22 cellular contexts compared by ENCODE assay signal in the genomic region with DNA sequence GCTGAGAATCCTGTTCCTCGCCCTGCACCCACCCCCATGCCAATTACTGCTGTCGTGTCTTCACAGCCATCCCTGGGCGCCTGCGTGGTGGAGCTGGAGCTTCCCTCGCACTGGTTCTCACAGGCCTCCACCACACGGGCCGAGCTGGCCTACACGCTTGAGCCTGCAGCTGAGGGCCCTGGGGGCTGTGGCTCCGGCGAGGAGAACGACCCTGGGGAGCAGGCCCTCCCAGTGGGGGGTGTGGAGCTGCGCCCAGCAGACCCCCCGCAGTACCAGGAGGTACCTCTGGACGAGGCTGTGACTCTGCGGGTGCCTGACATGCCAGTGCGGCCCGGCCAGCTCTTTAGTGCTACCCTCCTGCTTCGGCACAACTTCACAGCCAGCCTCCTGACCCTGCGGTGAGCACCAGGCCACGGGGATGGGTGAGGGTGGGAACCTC. TPM values are rescaled to one million over a fixed set of nuclear protein-coding genes. Genes with fewer than 3 reads are reported as not detected.
DNase-seq lines count a peak whose midpoint lies in the region; ATAC-seq, FAIRE-seq and TF ChIP-seq lines count a peak whose summit lies in the region.
"Had no signal": no experiment of that assay in that cellular context is flagged by ENCODE, and none has a peak within 500 bp of the region (broad histone marks: within the 10 kb centered on the region; RNA-seq: fewer than 3 reads in every experiment).

No MANE protein-coding gene starts in this region.

- H3K9me3 ChIP-seq in HepG2 (ENCODE audit: low read length), result no peaks in the 10 kb centered on the region
- no peaks in the 10 kb centered on the region for H3K9me3 ChIP-seq in right lobe of liver
- no peaks in the 10 kb centered on the region for H3K9me3 ChIP-seq in lower lobe of right lung

- H3K27ac Mint-ChIP-seq in chondrocyte (ENCODE audit: unreplicated experiment), result no peak overlapping the region
- peak overlapping the region; percentile 76 for H3K27ac Mint-ChIP-seq in stimulated activated memory B cell treated with anti-CD40 and anti-IgM and Interleukin-4, amounts not matched to agents 10 μg/mL and 1 μg/mL and 100 μg/mL, for 72 hours

- in situ Hi-C loops in HepG2 (cut with HindIII; ENCODE audit: extremely low pct_ligation_motif_present, low pct_unique_long_range_greater_than_20kb), result no loop called here

- H3K36me3 ChIP-seq in HepG2 (replicated peaks in 1 of 2; ENCODE audit: control insufficient read depth in 1 of 2, insufficient read depth in 2 of 2, low read length in 2 of 2) (peaks cover 3 to 4% of the 10 kb centered on the region in 2 experiments; a peak in 3 of 5 replicates), right lobe of liver (no peaks in the 10 kb centered on the region), lower lobe of right lung (no peaks in the 10 kb centered on the region)

- TF ChIP-seq RAD21 in HepG2 (CRISPR knock-in tag; IDR thresholded peaks at IDR 0.05), result no peak

- no TSS peak for BruUV-seq in HepG2 (replicated peaks; lab: Mats Ljungman, UMichigan)

- H3K4me3 Mint-ChIP-seq in chondrocyte (ENCODE audit: unreplicated experiment), result no peak overlapping the region
- H3K4me3 Mint-ChIP-seq in stimulated activated memory B cell treated with anti-CD40 and anti-IgM and Interleukin-4, amounts not matched to agents 10 μg/mL and 1 μg/mL and 100 μg/mL, for 72 hours, result no peak overlapping the region
- H3K4me3 Mint-ChIP-seq: CD4-positive, alpha-beta memory T cell had no signal

- H3K27ac ChIP-seq in HepG2 (ENCODE audit: extremely low read length, insufficient read depth, low read length) (no peak overlapping the region), right lobe of liver (no peak overlapping the region), lower lobe of right lung (no peak overlapping the region)

- H3K27me3 ChIP-seq in HepG2 (ENCODE audit: control insufficient read depth in 1 of 2, insufficient read depth in 2 of 2, low read length in 2 of 2) (no peaks in the 10 kb centered on the region), right lobe of liver (no peaks in the 10 kb centered on the region), lower lobe of right lung (ENCODE audit: low read depth) (peaks cover 19% of the 10 kb centered on the region)

- 97% methylated on average over 7 of the region's 20 CpGs for WGBS in HepG2 (ENCODE audit: low lambda C conversion rate)
- no CpG with 5 or more reads among the region's 20 CpGs for WGBS in right lobe of liver (ENCODE audit: insufficient coverage, low coverage, low lambda C conversion rate, missing lambda C conversion rate)

- no peak overlapping the region for H2AFZ ChIP-seq in HepG2 (ENCODE audit: low read length)

- no peak for TF ChIP-seq POLR2A in HepG2 (IDR thresholded peaks at IDR 0.05; ENCODE audit: insufficient read depth in 1 of 2, low read depth in 2 of 2, low read length in 2 of 2)
- no peak for TF ChIP-seq POLR2A in right lobe of liver (IDR thresholded peaks at IDR 0.05)

- TF ChIP-seq CTCF in HepG2 (CRISPR knock-in tag; IDR thresholded peaks at IDR 0.05), result no peak
- no peak for TF ChIP-seq CTCF in right lobe of liver (IDR thresholded peaks at IDR 0.05)
- TF ChIP-seq CTCF in chondrocyte (IDR thresholded peaks at IDR 0.05), result no peak
- no peak for TF ChIP-seq CTCF in lower lobe of right lung (IDR thresholded peaks at IDR 0.05)

- POLR2A ChIA-PET in HepG2 (lab: Yijun Ruan, JAX), result no interaction called here

- DNase-seq in HepG2 (ENCODE audit: low spot score) (no peak), right lobe of liver (no peak), chondrocyte (ENCODE audit: low spot score) (peak; percentile 87), lower lobe of right lung (no peak)
- DNase-seq in stimulated activated CD4-positive, alpha-beta T cell treated with anti-CD3 and anti-CD28 coated beads, Interleukin-15, amount 100 ng/mL, for 24 hours, result no peak
- DNase-seq: C1 segment of cervical spinal cord; Calu3; CD4-positive, alpha-beta memory T cell; COR-L47; DMS53; DMS79 treated with DMSO at 0.1 percent for 48 hours; GF-D8; GOT3; HCEC 1CT had no signal

- no peaks in the 10 kb centered on the region for H4K20me1 ChIP-seq in HepG2 (ENCODE audit: insufficient read depth, low read length)

- CTCF ChIA-PET in HepG2 (lab: Yijun Ruan, JAX; ENCODE audit: low intra/inter-chr PET ratio, low total read pairs), result no interaction called here

- peaks cover 6% of the 10 kb centered on the region for H3K36me3 Mint-ChIP-seq in chondrocyte (ENCODE audit: low read depth)
- H3K36me3 Mint-ChIP-seq in stimulated activated memory B cell treated with anti-CD40 and anti-IgM and Interleukin-4, amounts not matched to agents 10 μg/mL and 1 μg/mL and 100 μg/mL, for 72 hours, result peaks cover under 1% of the 10 kb centered on the region
- H3K36me3 Mint-ChIP-seq: CD4-positive, alpha-beta memory T cell had no signal

- peaks cover 12% of the 10 kb centered on the region for H3K4me1 Mint-ChIP-seq in chondrocyte (ENCODE audit: low read depth)
- H3K4me1 Mint-ChIP-seq in stimulated activated memory B cell treated with anti-CD40 and anti-IgM and Interleukin-4, amounts not matched to agents 10 μg/mL and 1 μg/mL and 100 μg/mL, for 72 hours, result peaks cover 79% of the 10 kb centered on the region

- peaks cover 28% of the 10 kb centered on the region for H3K4me1 ChIP-seq in HepG2 (ENCODE audit: insufficient read depth, low read length)
- H3K4me1 ChIP-seq in right lobe of liver, result peaks cover 0 to 11% (median 0%) of the 10 kb centered on the region in 4 donors
- peaks cover 17% of the 10 kb centered on the region for H3K4me1 ChIP-seq in lower lobe of right lung

- no peak for FAIRE-seq in HepG2 (lab: Jason Lieb, UNC)
- FAIRE-seq: GM12891, GM18507, H54 had no signal

- H3K4me3 ChIP-seq in HepG2 (replicated peaks in 1 of 3; ENCODE audit: insufficient read depth in 1 of 3, low read depth in 2 of 3, low read length in 3 of 3), result no peak overlapping the region
- H3K4me3 ChIP-seq in right lobe of liver, result no peak overlapping the region
- no peak overlapping the region for H3K4me3 ChIP-seq in lower lobe of right lung

- TF ChIP-seq EP300 in HepG2 (IDR thresholded peaks at IDR 0.05; ENCODE audit: low read depth in 2 of 2, low read length in 2 of 2) (no peak), HepG2 (CRISPR knock-in tag; IDR thresholded peaks at IDR 0.05; ENCODE audit: borderline replicate concordance) (no peak)

- no peak for ATAC-seq in HepG2
- no peak for ATAC-seq in right lobe of liver
- no peak for ATAC-seq in stimulated activated memory B cell treated with anti-CD40 and anti-IgM and Interleukin-4, amounts not matched to agents 10 μg/mL and 1 μg/mL and 100 μg/mL, for 72 hours
- no peak for ATAC-seq in lower lobe of right lung

- H3K9ac ChIP-seq in HepG2 (ENCODE audit: insufficient read depth, low read depth, low read length), result no peak overlapping the region

- H3K27me3 Mint-ChIP-seq in chondrocyte (ENCODE audit: low read depth), result no peaks in the 10 kb centered on the region
- no peaks in the 10 kb centered on the region for H3K27me3 Mint-ChIP-seq in stimulated activated memory B cell treated with anti-CD40 and anti-IgM and Interleukin-4, amounts not matched to agents 10 μg/mL and 1 μg/mL and 100 μg/mL, for 72 hours

- intact Hi-C loops in HepG2 (cut with micrococcal nuclease; ENCODE audit: unreplicated experiment) (no loop called here), right lobe of liver (cut with DNase I) (no loop called here), lower lobe of right lung (cut with DNase I) (no loop called here)

- H3K79me2 ChIP-seq in HepG2 (ENCODE audit: insufficient read depth, low read length), result no peaks in the 10 kb centered on the region

- no peak overlapping the region for H3K4me2 ChIP-seq in HepG2 (ENCODE audit: low read depth, low read length)

- H3K9me3 Mint-ChIP-seq in chondrocyte (ENCODE audit: low read depth), result no peaks in the 10 kb centered on the region
- no peaks in the 10 kb centered on the region for H3K9me3 Mint-ChIP-seq in stimulated activated memory B cell treated with anti-CD40 and anti-IgM and Interleukin-4, amounts not matched to agents 10 μg/mL and 1 μg/mL and 100 μg/mL, for 72 hours
- H3K9me3 Mint-ChIP-seq: CD4-positive, alpha-beta memory T cell had no signal

RNA-seq across cellular contexts. Expression of gene TMEM132A, which starts 4.3 kb away (rescaled TPM):
- total RNA-seq in HepG2 (2016; rRNA removed; fragmentation: Illumina TruSeq; extraction: Trizol), result 8.4 and 32.9 TPM in 2 replicates
- total RNA-seq in HepG2 (2016; cell fraction: cytosol; rRNA removed; fragmentation: Illumina TruSeq; extraction: Trizol; ENCODE audit: low read depth), result 5.1 and 6.9 TPM in 2 replicates
- total RNA-seq in HepG2 (2016; cell fraction: insoluble cytoplasmic fraction; rRNA removed; fragmentation: Illumina TruSeq; extraction: Trizol), result 6.9 and 31.8 TPM in 2 replicates
- total RNA-seq in HepG2 (2016; cell fraction: membrane; rRNA removed; fragmentation: Illumina TruSeq; extraction: Trizol), result 11.9 and 13.4 TPM in 2 replicates
- 34.0 and 34.7 TPM in 2 replicates for total RNA-seq in HepG2 (2016; cell fraction: nucleus; rRNA removed; fragmentation: Illumina TruSeq; extraction: Trizol)
- 11.1 and 22.7 TPM in 2 replicates for polyA plus RNA-seq in HepG2 (2011; rRNA removed)
- polyA plus RNA-seq in HepG2 (2011; cell fraction: cytosol; rRNA removed), result 16.2 and 18.8 TPM in 2 replicates
- polyA plus RNA-seq in HepG2 (2011; cell fraction: nucleus; rRNA removed), result 103 and 122 TPM in 2 replicates
- 19.3 and 25.4 TPM in 2 replicates for polyA plus RNA-seq in HepG2 (2012)
- 3.3 and 4.8 TPM in 2 replicates for polyA plus RNA-seq in HepG2 (2016; cell fraction: cytosol; fragmentation: Illumina TruSeq; extraction: Trizol; ENCODE audit: low read depth)
- polyA plus RNA-seq in HepG2 (2016; cell fraction: insoluble cytoplasmic fraction; fragmentation: Illumina TruSeq; extraction: Trizol; ENCODE audit: low read depth), result 7.6 and 10.7 TPM in 2 replicates
- polyA plus RNA-seq in HepG2 (2016; cell fraction: membrane; fragmentation: Illumina TruSeq; extraction: Trizol; ENCODE audit: low read depth), result 8.3 and 10.4 TPM in 2 replicates
- 64.1 and 72.1 TPM in 2 replicates for polyA plus RNA-seq in HepG2 (2016; cell fraction: nucleus; fragmentation: Illumina TruSeq; extraction: Trizol; ENCODE audit: insufficient read depth, low read depth)
- 19.8 and 31.0 TPM in 2 replicates for polyA minus RNA-seq in HepG2 (2011; rRNA and poly(A)+ RNA removed; ENCODE audit: low replicate concordance)
- polyA minus RNA-seq in HepG2 (2011; cell fraction: cytosol; rRNA and poly(A)+ RNA removed), result 15.7 and 16.8 TPM in 2 replicates
- polyA minus RNA-seq in HepG2 (2011; cell fraction: nucleus; rRNA and poly(A)+ RNA removed), result 19.7 and 26.0 TPM in 2 replicates
- total RNA-seq in right lobe of liver, result 1 to 10 TPM in 4 of 6 experiments, under 1 TPM in 2; 0.76 to 4.2 (median 1.7) TPM
- total RNA-seq in chondrocyte, result 41.3 to 72.0 TPM (median 69.8 TPM) in 3 replicates
- 13.9 TPM for total RNA-seq in lower lobe of right lung
- polyA plus RNA-seq: CD4-positive, alpha-beta memory T cell had no signal

RNA-seq across cellular contexts. Expression of gene TMEM109, which starts 14.6 kb away (rescaled TPM):
- total RNA-seq in HepG2 (2016; rRNA removed; fragmentation: Illumina TruSeq; extraction: Trizol) (10.7 and 18.0 TPM in 2 replicates), right lobe of liver (10 to 100 TPM; 29.0 to 40.9 (median 34.1) TPM), chondrocyte (97.0 to 124 TPM (median 104 TPM) in 3 replicates), lower lobe of right lung (142 TPM)
- total RNA-seq in HepG2 (2016; cell fraction: cytosol; rRNA removed; fragmentation: Illumina TruSeq; extraction: Trizol; ENCODE audit: low read depth), result 4.0 TPM in 2 replicates
- 10.2 and 18.3 TPM in 2 replicates for total RNA-seq in HepG2 (2016; cell fraction: insoluble cytoplasmic fraction; rRNA removed; fragmentation: Illumina TruSeq; extraction: Trizol)
- total RNA-seq in HepG2 (2016; cell fraction: membrane; rRNA removed; fragmentation: Illumina TruSeq; extraction: Trizol), result 8.4 and 9.5 TPM in 2 replicates
- total RNA-seq in HepG2 (2016; cell fraction: nucleus; rRNA removed; fragmentation: Illumina TruSeq; extraction: Trizol), result 14.1 and 14.6 TPM in 2 replicates
- 7.7 and 12.2 TPM in 2 replicates for polyA plus RNA-seq in HepG2 (2011; rRNA removed)
- 9.5 and 10.2 TPM in 2 replicates for polyA plus RNA-seq in HepG2 (2011; cell fraction: cytosol; rRNA removed)
- 5.5 and 8.4 TPM in 2 replicates for polyA plus RNA-seq in HepG2 (2011; cell fraction: nucleus; rRNA removed)
- 12.8 and 19.4 TPM in 2 replicates for polyA plus RNA-seq in HepG2 (2012)
- 3.7 TPM in 2 replicates for polyA plus RNA-seq in HepG2 (2016; cell fraction: cytosol; fragmentation: Illumina TruSeq; extraction: Trizol; ENCODE audit: low read depth)
- polyA plus RNA-seq in HepG2 (2016; cell fraction: insoluble cytoplasmic fraction; fragmentation: Illumina TruSeq; extraction: Trizol; ENCODE audit: low read depth), result 12.7 and 13.2 TPM in 2 replicates
- 8.3 and 10.0 TPM in 2 replicates for polyA plus RNA-seq in HepG2 (2016; cell fraction: membrane; fragmentation: Illumina TruSeq; extraction: Trizol; ENCODE audit: low read depth)
- 29.4 and 33.0 TPM in 2 replicates for polyA plus RNA-seq in HepG2 (2016; cell fraction: nucleus; fragmentation: Illumina TruSeq; extraction: Trizol; ENCODE audit: insufficient read depth, low read depth)
- polyA minus RNA-seq in HepG2 (2011; rRNA and poly(A)+ RNA removed; ENCODE audit: low replicate concordance), result 9.0 and 55.3 TPM in 2 replicates
- 5.5 and 9.1 TPM in 2 replicates for polyA minus RNA-seq in HepG2 (2011; cell fraction: cytosol; rRNA and poly(A)+ RNA removed)
- 2.2 and 4.5 TPM in 2 replicates for polyA minus RNA-seq in HepG2 (2011; cell fraction: nucleus; rRNA and poly(A)+ RNA removed)

RNA-seq across cellular contexts. Expression of gene PRPF19, which starts 22.2 kb away (rescaled TPM):
- total RNA-seq in HepG2 (2016; rRNA removed; fragmentation: Illumina TruSeq; extraction: Trizol), result 91.1 and 115 TPM in 2 replicates
- total RNA-seq in HepG2 (2016; cell fraction: cytosol; rRNA removed; fragmentation: Illumina TruSeq; extraction: Trizol; ENCODE audit: low read depth), result 16.1 and 16.4 TPM in 2 replicates
- total RNA-seq in HepG2 (2016; cell fraction: insoluble cytoplasmic fraction; rRNA removed; fragmentation: Illumina TruSeq; extraction: Trizol), result 93.5 and 104 TPM in 2 replicates
- 37.9 and 40.5 TPM in 2 replicates for total RNA-seq in HepG2 (2016; cell fraction: membrane; rRNA removed; fragmentation: Illumina TruSeq; extraction: Trizol)
- total RNA-seq in HepG2 (2016; cell fraction: nucleus; rRNA removed; fragmentation: Illumina TruSeq; extraction: Trizol), result 52.4 and 56.0 TPM in 2 replicates
- 25.0 and 27.4 TPM in 2 replicates for polyA plus RNA-seq in HepG2 (2011; rRNA removed)
- polyA plus RNA-seq in HepG2 (2011; cell fraction: cytosol; rRNA removed), result 19.8 and 29.8 TPM in 2 replicates
- polyA plus RNA-seq in HepG2 (2011; cell fraction: nucleus; rRNA removed), result 32.6 and 32.8 TPM in 2 replicates
- polyA plus RNA-seq in HepG2 (2012), result 56.0 and 62.2 TPM in 2 replicates
- 14.7 and 16.9 TPM in 2 replicates for polyA plus RNA-seq in HepG2 (2016; cell fraction: cytosol; fragmentation: Illumina TruSeq; extraction: Trizol; ENCODE audit: low read depth)
- 125 and 138 TPM in 2 replicates for polyA plus RNA-seq in HepG2 (2016; cell fraction: insoluble cytoplasmic fraction; fragmentation: Illumina TruSeq; extraction: Trizol; ENCODE audit: low read depth)
- polyA plus RNA-seq in HepG2 (2016; cell fraction: membrane; fragmentation: Illumina TruSeq; extraction: Trizol; ENCODE audit: low read depth), result 33.6 and 36.5 TPM in 2 replicates
- polyA plus RNA-seq in HepG2 (2016; cell fraction: nucleus; fragmentation: Illumina TruSeq; extraction: Trizol; ENCODE audit: insufficient read depth, low read depth), result 76.8 and 76.9 TPM in 2 replicates
- polyA minus RNA-seq in HepG2 (2011; rRNA and poly(A)+ RNA removed; ENCODE audit: low replicate concordance), result 52.3 and 71.1 TPM in 2 replicates
- polyA minus RNA-seq in HepG2 (2011; cell fraction: cytosol; rRNA and poly(A)+ RNA removed), result 22.3 and 28.6 TPM in 2 replicates
- polyA minus RNA-seq in HepG2 (2011; cell fraction: nucleus; rRNA and poly(A)+ RNA removed), result 33.5 and 39.2 TPM in 2 replicates
- total RNA-seq in right lobe of liver, result 10 to 100 TPM; 45.5 to 82.6 (median 48.3) TPM
- total RNA-seq in chondrocyte, result 48.4 to 51.3 TPM (median 48.6 TPM) in 3 replicates
- 58.1 TPM for total RNA-seq in lower lobe of right lung

RNA-seq across cellular contexts. Expression of gene SLC15A3, which starts 23.4 kb away (rescaled TPM):
- 0.58 and 0.77 TPM in 2 replicates for total RNA-seq in HepG2 (2016; rRNA removed; fragmentation: Illumina TruSeq; extraction: Trizol)
- 0.09 TPM in 1 of 2 replicates, not detected in the other for total RNA-seq in HepG2 (2016; cell fraction: cytosol; rRNA removed; fragmentation: Illumina TruSeq; extraction: Trizol; ENCODE audit: low read depth)
- total RNA-seq in HepG2 (2016; cell fraction: insoluble cytoplasmic fraction; rRNA removed; fragmentation: Illumina TruSeq; extraction: Trizol), result 0.49 and 1.1 TPM in 2 replicates
- total RNA-seq in HepG2 (2016; cell fraction: membrane; rRNA removed; fragmentation: Illumina TruSeq; extraction: Trizol), result 0.49 and 1.1 TPM in 2 replicates
- total RNA-seq in HepG2 (2016; cell fraction: nucleus; rRNA removed; fragmentation: Illumina TruSeq; extraction: Trizol), result 1.8 and 2.8 TPM in 2 replicates
- polyA plus RNA-seq in HepG2 (2011; rRNA removed), result 0.45 and 1.1 TPM in 2 replicates
- 0.23 and 0.60 TPM in 2 replicates for polyA plus RNA-seq in HepG2 (2011; cell fraction: cytosol; rRNA removed)
- 0.97 and 1.0 TPM in 2 replicates for polyA plus RNA-seq in HepG2 (2011; cell fraction: nucleus; rRNA removed)
- polyA plus RNA-seq in HepG2 (2012), result 0.27 TPM in 1 of 2 replicates, not detected in the other
- polyA plus RNA-seq in HepG2 (2016; cell fraction: cytosol; fragmentation: Illumina TruSeq; extraction: Trizol; ENCODE audit: low read depth), result 0.18 and 0.51 TPM in 2 replicates
- polyA plus RNA-seq in HepG2 (2016; cell fraction: insoluble cytoplasmic fraction; fragmentation: Illumina TruSeq; extraction: Trizol; ENCODE audit: low read depth), result 0.53 and 0.84 TPM in 2 replicates
- polyA plus RNA-seq in HepG2 (2016; cell fraction: membrane; fragmentation: Illumina TruSeq; extraction: Trizol; ENCODE audit: low read depth), result 0.44 and 0.58 TPM in 2 replicates
- 1.3 TPM in 1 of 2 replicates, not detected in the other for polyA plus RNA-seq in HepG2 (2016; cell fraction: nucleus; fragmentation: Illumina TruSeq; extraction: Trizol; ENCODE audit: insufficient read depth, low read depth)
- polyA minus RNA-seq in HepG2 (2011; rRNA and poly(A)+ RNA removed; ENCODE audit: low replicate concordance), result 1.4 and 4.0 TPM in 2 replicates
- polyA minus RNA-seq in HepG2 (2011; cell fraction: cytosol; rRNA and poly(A)+ RNA removed), result 0.97 and 1.5 TPM in 2 replicates
- 1.5 and 1.6 TPM in 2 replicates for polyA minus RNA-seq in HepG2 (2011; cell fraction: nucleus; rRNA and poly(A)+ RNA removed)
- total RNA-seq in right lobe of liver, result 10 to 100 TPM in 3 of 6 experiments, 1 to 10 TPM in 3; 7.2 to 22.2 (median 9.2) TPM
- 0.54 to 1.6 TPM (median 0.62 TPM) in 3 replicates for total RNA-seq in chondrocyte
- total RNA-seq in lower lobe of right lung, result 199 TPM
- total RNA-seq: A673, G401 had no signal

RNA-seq across cellular contexts. Expression of gene CD6, which starts 42.9 kb away (rescaled TPM):
- total RNA-seq in HepG2 (2016; rRNA removed; fragmentation: Illumina TruSeq; extraction: Trizol) (not detected in 2 replicates), right lobe of liver (1 to 10 TPM in 1 of 6 experiments, under 1 TPM in 5; 0.29 to 2.4 (median 0.52) TPM), chondrocyte (0.33 TPM in 1 of 3 replicates, not detected in the others), lower lobe of right lung (6.1 TPM)
- total RNA-seq in HepG2 (2016; cell fraction: cytosol; rRNA removed; fragmentation: Illumina TruSeq; extraction: Trizol; ENCODE audit: low read depth), result not detected in 2 replicates
- total RNA-seq in HepG2 (2016; cell fraction: insoluble cytoplasmic fraction; rRNA removed; fragmentation: Illumina TruSeq; extraction: Trizol), result not detected in 2 replicates
- total RNA-seq in HepG2 (2016; cell fraction: membrane; rRNA removed; fragmentation: Illumina TruSeq; extraction: Trizol), result not detected in 2 replicates
- not detected in 2 replicates for total RNA-seq in HepG2 (2016; cell fraction: nucleus; rRNA removed; fragmentation: Illumina TruSeq; extraction: Trizol)
- not detected in 2 replicates for polyA plus RNA-seq in HepG2 (2011; rRNA removed)
- polyA plus RNA-seq in HepG2 (2011; cell fraction: cytosol; rRNA removed), result not detected in 2 replicates
- polyA plus RNA-seq in HepG2 (2011; cell fraction: nucleus; rRNA removed), result not detected in 2 replicates
- polyA plus RNA-seq in HepG2 (2012), result not detected in 2 replicates
- not detected in 2 replicates for polyA plus RNA-seq in HepG2 (2016; cell fraction: cytosol; fragmentation: Illumina TruSeq; extraction: Trizol; ENCODE audit: low read depth)
- not detected in 2 replicates for polyA plus RNA-seq in HepG2 (2016; cell fraction: insoluble cytoplasmic fraction; fragmentation: Illumina TruSeq; extraction: Trizol; ENCODE audit: low read depth)
- not detected in 2 replicates for polyA plus RNA-seq in HepG2 (2016; cell fraction: membrane; fragmentation: Illumina TruSeq; extraction: Trizol; ENCODE audit: low read depth)
- not detected in 2 replicates for polyA plus RNA-seq in HepG2 (2016; cell fraction: nucleus; fragmentation: Illumina TruSeq; extraction: Trizol; ENCODE audit: insufficient read depth, low read depth)
- not detected in 2 replicates for polyA minus RNA-seq in HepG2 (2011; rRNA and poly(A)+ RNA removed; ENCODE audit: low replicate concordance)
- polyA minus RNA-seq in HepG2 (2011; cell fraction: cytosol; rRNA and poly(A)+ RNA removed), result not detected in 2 replicates
- not detected in 2 replicates for polyA minus RNA-seq in HepG2 (2011; cell fraction: nucleus; rRNA and poly(A)+ RNA removed)
- total RNA-seq: A172, A673, G401 had no signal
- polyA plus RNA-seq: BJ had no signal
